ENCODE assay signal across 15 cellular contexts in the genomic region with DNA sequence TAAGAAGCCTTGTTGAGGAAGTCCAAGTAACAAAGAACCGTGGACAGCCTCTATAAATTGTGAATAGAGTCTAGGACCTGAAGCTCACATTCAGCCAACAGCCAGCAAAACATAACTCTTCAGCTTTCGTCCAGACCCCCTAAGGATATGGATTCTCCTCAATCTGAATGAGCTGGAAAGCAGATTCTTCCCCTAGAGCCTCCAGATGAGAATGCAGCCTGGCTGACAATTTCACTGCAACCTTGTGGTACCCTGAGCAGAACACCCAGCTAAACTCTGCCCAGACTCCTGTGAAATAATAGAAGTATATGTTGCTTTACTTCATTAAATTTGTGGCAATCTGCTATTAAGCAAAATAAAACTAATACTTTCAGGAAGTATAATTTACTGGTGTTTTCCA.
"Had no signal": no experiment of that assay in that cellular context is flagged by ENCODE, and none has a peak within 500 bp of the region (broad histone marks: within the 10 kb centered on the region; RNA-seq: fewer than 3 reads in every experiment).

No MANE protein-coding gene starts in this region.

- H3K36me3 ChIP-seq: right atrium auricular region had no signal

- H3K4me3 ChIP-seq: right atrium auricular region, smooth muscle cell had no signal

- H3K27ac ChIP-seq: parathyroid adenoma, right atrium auricular region had no signal

- H3K27ac Mint-ChIP-seq: activated naive CD8-positive, alpha-beta T cell; stimulated activated naive B cell treated with anti-CD40 and anti-IgM and Interleukin-4, amounts not matched to agents 10 μg/mL and 1 μg/mL and 100 μg/mL, for 72 hours had no signal

- H3K4me2 ChIP-seq: smooth muscle cell had no signal

- DNase-seq: activated CD4-positive, alpha-beta T cell treated with anti-CD3 and anti-CD28 coated beads, Interleukin-2, amount 50 U/mL, for 4 hours; activated CD4-positive, CD25-positive, alpha-beta regulatory T cell treated with anti-CD3 and anti-CD28 coated beads, Interleukin-2, amount 50 U/mL, for 72 hours; activated gamma-delta T cell; activated T-cell treated with anti-CD3 and anti-CD28 coated beads, Interleukin-2, amount 50 U/mL, for 1 hour; amygdala; cerebellar nuclear complex; kidney; stimulated activated naive B cell treated with anti-CD40 and anti-IgM and Interleukin-4, amounts not matched to agents 10 μg/mL and 1 μg/mL and 100 μg/mL, for 72 hours; T-helper 2 cell; trophoblast cell had no signal

- H3K4me1 ChIP-seq: parathyroid adenoma, right atrium auricular region had no signal

- H3K36me3 Mint-ChIP-seq: activated naive CD8-positive, alpha-beta T cell; stimulated activated naive B cell treated with anti-CD40 and anti-IgM and Interleukin-4, amounts not matched to agents 10 μg/mL and 1 μg/mL and 100 μg/mL, for 72 hours had no signal

- H3K4me3 Mint-ChIP-seq: activated naive CD8-positive, alpha-beta T cell; stimulated activated naive B cell treated with anti-CD40 and anti-IgM and Interleukin-4, amounts not matched to agents 10 μg/mL and 1 μg/mL and 100 μg/mL, for 72 hours had no signal

- H3K9ac ChIP-seq: parathyroid adenoma had no signal

- H3K27me3 ChIP-seq: right atrium auricular region had no signal

- ATAC-seq: esophagus mucosa; stimulated activated naive B cell treated with anti-CD40 and anti-IgM and Interleukin-4, amounts not matched to agents 10 μg/mL and 1 μg/mL and 100 μg/mL, for 72 hours had no signal

- H3K27me3 Mint-ChIP-seq: activated naive CD8-positive, alpha-beta T cell; stimulated activated naive B cell treated with anti-CD40 and anti-IgM and Interleukin-4, amounts not matched to agents 10 μg/mL and 1 μg/mL and 100 μg/mL, for 72 hours had no signal

- H2AFZ ChIP-seq: parathyroid adenoma had no signal

- H3K79me2 ChIP-seq: parathyroid adenoma had no signal

- H3K4me1 Mint-ChIP-seq: stimulated activated naive B cell treated with anti-CD40 and anti-IgM and Interleukin-4, amounts not matched to agents 10 μg/mL and 1 μg/mL and 100 μg/mL, for 72 hours had no signal
